In the genomic region with DNA sequence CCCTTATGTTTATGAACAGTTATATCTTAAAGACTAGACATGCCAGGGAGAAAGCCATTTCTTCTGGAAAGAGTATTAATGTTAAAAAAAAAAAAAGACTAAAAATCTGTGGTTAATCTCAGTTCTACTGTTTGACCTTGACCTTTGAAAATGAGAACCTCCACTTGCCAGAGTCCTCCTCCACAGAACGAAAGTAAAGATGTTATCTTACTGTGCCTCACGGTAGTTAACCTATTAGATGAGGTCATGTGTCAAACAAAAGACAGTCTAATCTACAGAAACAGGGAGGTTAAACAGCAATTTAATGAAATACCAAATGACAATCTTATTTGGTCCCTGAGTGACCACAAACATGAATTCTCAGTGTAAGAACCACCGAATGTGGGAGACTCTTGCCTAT, we compare ENCODE assay signal across 8 cellular contexts. TPM values are rescaled to one million over a fixed set of nuclear protein-coding genes. Genes with fewer than 3 reads are reported as not detected.
DNase-seq lines count a peak whose midpoint lies in the region; ATAC-seq and TF ChIP-seq lines count a peak whose summit lies in the region.

No MANE protein-coding gene starts in this region.

- intact Hi-C loops in mucosa of descending colon (cut with DNase I, micrococcal nuclease) (no loop called here), body of pancreas (cut with DNase I) (no loop called here)

- H3K4me3 ChIP-seq in mucosa of descending colon: no peak overlapping the region
- H3K4me3 ChIP-seq in body of pancreas: no peak overlapping the region
- H3K4me3 ChIP-seq in foreskin fibroblast (ENCODE audit: low read depth in 1 of 2, low read length in 2 of 2): no peak overlapping the region

- ATAC-seq in GM18867 (IDR thresholded peaks at IDR 0.05; ENCODE audit: unreplicated experiment) (peak; percentile 81), GM21825 (IDR thresholded peaks at IDR 0.05; ENCODE audit: unreplicated experiment) (peak; percentile 69), mucosa of descending colon (peak; percentile 46), body of pancreas (no peak)

- H3K27me3 ChIP-seq in body of pancreas: no peaks in the 10 kb centered on the region

- WGBS in body of pancreas, 2 donors: 5 to 8% methylated on average over 3 of the region's 3 CpGs

- TF ChIP-seq POLR2A in body of pancreas (IDR thresholded peaks at IDR 0.05): no peak

- TF ChIP-seq CTCF in mucosa of descending colon (IDR thresholded peaks at IDR 0.05) (no peak), body of pancreas (IDR thresholded peaks at IDR 0.05) (no peak), foreskin fibroblast (IDR thresholded peaks at IDR 0.05; ENCODE audit: low read depth, low read length) (no peak)

- H3K27ac ChIP-seq in KOPT-K1 (ENCODE audit: low read depth, low read length, poor library complexity, severe bottlenecking) (peak overlapping the region; percentile 100), body of pancreas (no peak overlapping the region)

- H3K9me3 ChIP-seq in KOPT-K1 (ENCODE audit: insufficient read depth, low read length, poor library complexity, severe bottlenecking): no peaks in the 10 kb centered on the region
- H3K9me3 ChIP-seq in mucosa of descending colon: no peaks in the 10 kb centered on the region
- H3K9me3 ChIP-seq in body of pancreas: no peaks in the 10 kb centered on the region

- DNase-seq in mucosa of descending colon (no peak), body of pancreas (no peak), NCI-H2196 (lab: John Stamatoyannopoulos, UW; ENCODE audit: unreplicated experiment) (no peak), foreskin fibroblast (no peak), ureter (ENCODE audit: low spot score) (no peak)

- no peaks in the 10 kb centered on the region for H3K36me3 ChIP-seq in KOPT-K1 (ENCODE audit: insufficient read depth, low read length)
- H3K36me3 ChIP-seq in mucosa of descending colon (ENCODE audit: low read depth): no peaks in the 10 kb centered on the region
- H3K36me3 ChIP-seq in body of pancreas (replicated peaks in 1 of 2; ENCODE audit: insufficient read depth in 1 of 2, low read depth in 2 of 2): no peaks in the 10 kb centered on the region

- no peaks in the 10 kb centered on the region for H3K4me1 ChIP-seq in mucosa of descending colon (ENCODE audit: low read depth)
- H3K4me1 ChIP-seq in body of pancreas: peaks cover 4% of the 10 kb centered on the region

RNA-seq across cellular contexts. Expression of a gene that starts 51.2 kb away (rescaled TPM):
- total RNA-seq in mucosa of descending colon: under 1 TPM in 1 of 3 donors, not detected in 2; 0.17 TPM
- total RNA-seq in body of pancreas: not detected
- not detected for total RNA-seq in ureter

RNA-seq across cellular contexts. Expression of a gene that starts 57.5 kb away (rescaled TPM):
- 1 to 10 TPM in 2 of 3 donors, under 1 TPM in 1; 0.46 to 1.1 (median 1.1) TPM for total RNA-seq in mucosa of descending colon
- 10 to 100 TPM in 1 of 2 donors, 1 to 10 TPM in 1; 3.6 to 12.5 TPM for total RNA-seq in body of pancreas
- total RNA-seq in ureter: 136 TPM

Comparison
In these comparisons a context has a peak if more than half of its experiments do, and no peak if none do; other contexts are left out.
1. RNA of a gene that starts 57.5 kb away (total RNA-seq): 136 TPM in ureter (single experiment); 3.6 to 12.5 TPM in body of pancreas and 0.46 to 1.1 TPM in mucosa of descending colon; every median in the first group is over 10 times any median in the second.